1 cellular context compared by ENCODE assay signal in the genomic region with DNA sequence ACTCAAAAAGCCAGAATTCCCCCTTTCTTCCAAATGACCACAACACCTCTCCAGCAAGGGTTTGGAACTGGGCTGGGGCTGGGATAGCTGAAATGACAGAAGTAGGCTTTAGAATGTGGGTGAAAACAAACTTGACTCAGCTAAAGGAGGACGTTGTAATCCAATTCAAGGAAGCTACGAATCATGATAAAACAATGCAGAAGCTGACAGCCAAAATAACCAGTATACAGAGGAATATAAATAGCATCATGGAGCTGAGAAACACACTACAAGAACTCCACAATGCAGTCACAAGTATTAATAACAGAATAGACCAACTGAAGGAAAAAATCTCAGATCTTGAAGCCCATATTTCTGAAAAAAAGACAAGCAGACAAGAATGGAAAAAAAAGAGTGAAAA.
TF ChIP-seq lines count a peak whose summit lies in the region.

No MANE protein-coding gene starts in this region.

TF ChIP-seq in SK-N-SH, 30 proteins besides CTCF, POLR2A, EP300 and RAD21 (continued from another document):
- TF ChIP-seq RXRA (IDR thresholded peaks at IDR 0.05; ENCODE audit: borderline replicate concordance, low read depth) (0 out of 2 replicates have a peak, but pooled peaks have one; percentile 12), NFIC (IDR thresholded peaks at IDR 0.05; ENCODE audit: borderline replicate concordance) (0 out of 2 replicates have a peak, but pooled peaks have one; percentile 15), TCF12 (IDR thresholded peaks at IDR 0.05) (peak; percentile 52), SIN3A (IDR thresholded peaks at IDR 0.05; ENCODE audit: borderline replicate concordance, low read depth, low read length) (no peak), POLR2AphosphoS5 (IDR thresholded peaks at IDR 0.05; ENCODE audit: low read depth, low read length) (no peak), JUND (IDR thresholded peaks at IDR 0.05) (peak; percentile 56), MXI1 (IDR thresholded peaks at IDR 0.05; ENCODE audit: low read depth, low read length) (no peak), TAF1 (IDR thresholded peaks at IDR 0.05; ENCODE audit: borderline replicate concordance, low read depth, low read length) (no peak), ELF1 (IDR thresholded peaks at IDR 0.05) (no peak), GABPA (IDR thresholded peaks at IDR 0.05; ENCODE audit: low read depth) (no peak)
- TF ChIP-seq, protein P1, sequence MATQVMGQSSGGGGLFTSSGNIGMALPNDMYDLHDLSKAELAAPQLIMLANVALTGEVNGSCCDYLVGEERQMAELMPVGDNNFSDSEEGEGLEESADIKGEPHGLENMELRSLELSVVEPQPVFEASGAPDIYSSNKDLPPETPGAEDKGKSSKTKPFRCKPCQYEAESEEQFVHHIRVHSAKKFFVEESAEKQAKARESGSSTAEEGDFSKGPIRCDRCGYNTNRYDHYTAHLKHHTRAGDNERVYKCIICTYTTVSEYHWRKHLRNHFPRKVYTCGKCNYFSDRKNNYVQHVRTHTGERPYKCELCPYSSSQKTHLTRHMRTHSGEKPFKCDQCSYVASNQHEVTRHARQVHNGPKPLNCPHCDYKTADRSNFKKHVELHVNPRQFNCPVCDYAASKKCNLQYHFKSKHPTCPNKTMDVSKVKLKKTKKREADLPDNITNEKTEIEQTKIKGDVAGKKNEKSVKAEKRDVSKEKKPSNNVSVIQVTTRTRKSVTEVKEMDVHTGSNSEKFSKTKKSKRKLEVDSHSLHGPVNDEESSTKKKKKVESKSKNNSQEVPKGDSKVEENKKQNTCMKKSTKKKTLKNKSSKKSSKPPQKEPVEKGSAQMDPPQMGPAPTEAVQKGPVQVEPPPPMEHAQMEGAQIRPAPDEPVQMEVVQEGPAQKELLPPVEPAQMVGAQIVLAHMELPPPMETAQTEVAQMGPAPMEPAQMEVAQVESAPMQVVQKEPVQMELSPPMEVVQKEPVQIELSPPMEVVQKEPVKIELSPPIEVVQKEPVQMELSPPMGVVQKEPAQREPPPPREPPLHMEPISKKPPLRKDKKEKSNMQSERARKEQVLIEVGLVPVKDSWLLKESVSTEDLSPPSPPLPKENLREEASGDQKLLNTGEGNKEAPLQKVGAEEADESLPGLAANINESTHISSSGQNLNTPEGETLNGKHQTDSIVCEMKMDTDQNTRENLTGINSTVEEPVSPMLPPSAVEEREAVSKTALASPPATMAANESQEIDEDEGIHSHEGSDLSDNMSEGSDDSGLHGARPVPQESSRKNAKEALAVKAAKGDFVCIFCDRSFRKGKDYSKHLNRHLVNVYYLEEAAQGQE (IDR thresholded peaks at IDR 0.05; ENCODE audit: low read depth, low read length): no peak
